Comparison of ENCODE assay signal across 16 cellular contexts in genomic region chr5:76542236-76542635, GRCh38.
DNase-seq lines count a peak whose midpoint lies in the region; ATAC-seq and TF ChIP-seq lines count a peak whose summit lies in the region.
"Had no signal": no experiment of that assay in that cellular context is flagged by ENCODE, and none has a peak within 500 bp of the region (broad histone marks: within the 10 kb centered on the region; RNA-seq: fewer than 3 reads in every experiment).

No MANE protein-coding gene starts in this region.

- no peaks in the 10 kb centered on the region for H3K27me3 ChIP-seq in CD8-positive, alpha-beta T cell (ENCODE audit: insufficient read depth, low read length)
- peaks cover 0 to 8% (median 0%) of the 10 kb centered on the region in 7 donors for H3K27me3 ChIP-seq in heart right ventricle
- H3K27me3 ChIP-seq: body of pancreas, colonic mucosa had no signal

- H3K4me1 Mint-ChIP-seq in T-helper 1 cell treated with Interleukin-12 subunit alpha and Interleukin-12 subunit beta and Interleukin-4 antibody, amounts not matched to agents 30 μg/mL and 1 μg/mL, for 36 hours (ENCODE audit: low read depth): peaks cover 57% of the 10 kb centered on the region
- peaks cover 84% of the 10 kb centered on the region for H3K4me1 Mint-ChIP-seq in CD8-positive, alpha-beta T cell (ENCODE audit: low read depth)
- H3K4me1 Mint-ChIP-seq in activated naive CD8-positive, alpha-beta T cell (ENCODE audit: low read depth): peaks cover 82% of the 10 kb centered on the region
- H3K4me1 Mint-ChIP-seq in nephron: peaks cover 29% of the 10 kb centered on the region

- no peak overlapping the region for H3K4me3 ChIP-seq in CD8-positive, alpha-beta T cell (ENCODE audit: low read depth, low read length)
- H3K4me3 ChIP-seq in heart right ventricle: no peak overlapping the region
- H3K4me3 ChIP-seq: body of pancreas, colonic mucosa had no signal

- H3K9me3 ChIP-seq in CD8-positive, alpha-beta T cell (ENCODE audit: low read length): no peaks in the 10 kb centered on the region
- no peaks in the 10 kb centered on the region for H3K9me3 ChIP-seq in heart right ventricle
- H3K9me3 ChIP-seq: body of pancreas, colonic mucosa had no signal

- H3K4me3 Mint-ChIP-seq in T-helper 1 cell treated with Interleukin-12 subunit alpha and Interleukin-12 subunit beta and Interleukin-4 antibody, amounts not matched to agents 30 μg/mL and 1 μg/mL, for 36 hours: peak overlapping the region; percentile 80
- H3K4me3 Mint-ChIP-seq in CD8-positive, alpha-beta T cell: peak overlapping the region; percentile 77
- peak overlapping the region; percentile 66 for H3K4me3 Mint-ChIP-seq in activated naive CD8-positive, alpha-beta T cell
- H3K4me3 Mint-ChIP-seq in nephron: no peak overlapping the region

- DNase-seq in T-helper 1 cell: no peak
- DNase-seq in CD8-positive, alpha-beta T cell: no peak
- no peak for DNase-seq in NCI-H345 (lab: John Stamatoyannopoulos, UW)
- no peak for DNase-seq in heart right ventricle
- DNase-seq: colonic mucosa, left ventricle myocardium superior, NCI-H1105, NCI-H2107, NCI-H526 treated with DMSO at 0.1 percent for 48 hours had no signal

- no peak for TF ChIP-seq CTCF in CD8-positive, alpha-beta T cell (IDR thresholded peaks at IDR 0.05)
- TF ChIP-seq CTCF in nephron (IDR thresholded peaks at IDR 0.05; ENCODE audit: unreplicated experiment in 3 of 3) (no peak), heart right ventricle (IDR thresholded peaks at IDR 0.05) (no peak)

- H3K27me3 Mint-ChIP-seq in T-helper 1 cell treated with Interleukin-12 subunit alpha and Interleukin-12 subunit beta and Interleukin-4 antibody, amounts not matched to agents 30 μg/mL and 1 μg/mL, for 36 hours (ENCODE audit: low read depth): no peaks in the 10 kb centered on the region
- no peaks in the 10 kb centered on the region for H3K27me3 Mint-ChIP-seq in CD8-positive, alpha-beta T cell (ENCODE audit: low read depth)
- H3K27me3 Mint-ChIP-seq in activated naive CD8-positive, alpha-beta T cell: no peaks in the 10 kb centered on the region
- no peaks in the 10 kb centered on the region for H3K27me3 Mint-ChIP-seq in nephron (ENCODE audit: low read depth)

- H3K36me3 Mint-ChIP-seq in T-helper 1 cell treated with Interleukin-12 subunit alpha and Interleukin-12 subunit beta and Interleukin-4 antibody, amounts not matched to agents 30 μg/mL and 1 μg/mL, for 36 hours (ENCODE audit: low read depth): peaks cover 11% of the 10 kb centered on the region
- H3K36me3 Mint-ChIP-seq in CD8-positive, alpha-beta T cell: no peaks in the 10 kb centered on the region
- H3K36me3 Mint-ChIP-seq in activated naive CD8-positive, alpha-beta T cell: no peaks in the 10 kb centered on the region
- H3K36me3 Mint-ChIP-seq in nephron (ENCODE audit: low read depth): no peaks in the 10 kb centered on the region

- H3K27ac ChIP-seq in CD8-positive, alpha-beta T cell (ENCODE audit: low read depth, low read length): peak overlapping the region; percentile 77
- peak overlapping the region in 1 of 10 donors; percentile 78 for H3K27ac ChIP-seq in heart right ventricle
- H3K27ac ChIP-seq: 22Rv1, VCaP had no signal

- ATAC-seq in CD8-positive, alpha-beta T cell: no peak
- ATAC-seq in GM21723 (IDR thresholded peaks at IDR 0.05; ENCODE audit: unreplicated experiment) (no peak), heart right ventricle (no peak)
- ATAC-seq: body of pancreas had no signal

- CTCF ChIA-PET in CD8-positive, alpha-beta T cell (lab: Charles Lee): interaction anchor here (1.4 to 4.1 kb wide), 3 partner anchors 8 to 138 kb away, joined by 3 to 65 read pairs (median 17); partner anchors contain the start of gene IQGAP2

- intact Hi-C loops in CD8-positive, alpha-beta T cell (cut with DNase I, micrococcal nuclease): loop anchor here (5.0 to 10.0 kb wide), 2 partner anchors 70 to 1487 kb away; partner anchors contain the start of gene GCNT4 (in 1 of the 2)
- intact Hi-C loops in heart right ventricle (cut with DNase I): loop anchor here in 2 of 10 donors (10.0 kb wide), 1 partner anchor 137 kb away; the partner anchor contains the start of gene IQGAP2 (in 2 of the 2)

- H3K36me3 ChIP-seq in CD8-positive, alpha-beta T cell (ENCODE audit: insufficient read depth, low read length): no peaks in the 10 kb centered on the region
- H3K36me3 ChIP-seq in heart right ventricle: no peaks in the 10 kb centered on the region
- H3K36me3 ChIP-seq: colonic mucosa had no signal

- peak overlapping the region; percentile 96 for H3K27ac Mint-ChIP-seq in T-helper 1 cell treated with Interleukin-12 subunit alpha and Interleukin-12 subunit beta and Interleukin-4 antibody, amounts not matched to agents 30 μg/mL and 1 μg/mL, for 36 hours
- H3K27ac Mint-ChIP-seq in CD8-positive, alpha-beta T cell: peak overlapping the region; percentile 97
- peak overlapping the region; percentile 84 for H3K27ac Mint-ChIP-seq in activated naive CD8-positive, alpha-beta T cell
- H3K27ac Mint-ChIP-seq in nephron: peak overlapping the region in 2 of 3 experiments; percentile 25 to 32

- H3K9me3 Mint-ChIP-seq in T-helper 1 cell treated with Interleukin-12 subunit alpha and Interleukin-12 subunit beta and Interleukin-4 antibody, amounts not matched to agents 30 μg/mL and 1 μg/mL, for 36 hours: no peaks in the 10 kb centered on the region
- no peaks in the 10 kb centered on the region for H3K9me3 Mint-ChIP-seq in CD8-positive, alpha-beta T cell
- H3K9me3 Mint-ChIP-seq in activated naive CD8-positive, alpha-beta T cell (ENCODE audit: low read depth): no peaks in the 10 kb centered on the region
- no peaks in the 10 kb centered on the region for H3K9me3 Mint-ChIP-seq in nephron

- peaks cover 57% of the 10 kb centered on the region for H3K4me1 ChIP-seq in CD8-positive, alpha-beta T cell (ENCODE audit: insufficient read depth, low read length)
- peaks cover 0 to 52% (median 0%) of the 10 kb centered on the region in 9 donors for H3K4me1 ChIP-seq in heart right ventricle

- POLR2A ChIA-PET in CD8-positive, alpha-beta T cell (lab: Charles Lee): interaction anchor here (1.2 to 3.2 kb wide), 3 partner anchors 10 to 216 kb away, joined by 3 to 46 read pairs (median 3); partner anchors contain the start of gene IQGAP2

- 87 to 88% methylated on average over 6 of the region's 6 CpGs for WGBS in heart right ventricle, 2 donors

Comparison
In these comparisons a context has a peak if more than half of its experiments do, and no peak if none do; other contexts are left out.
1. H3K27ac Mint-ChIP-seq: peak in every context shown above with its lines; median percentile 97 in CD8-positive, alpha-beta T cell; 96 in T-helper 1 cell treated with Interleukin-12 subunit alpha and Interleukin-12 subunit beta and Interleukin-4 antibody, amounts not matched to agents 30 μg/mL and 1 μg/mL, for 36 hours; 84 in activated naive CD8-positive, alpha-beta T cell; 28 in nephron.
2. H3K4me3 Mint-ChIP-seq: peak in T-helper 1 cell treated with Interleukin-12 subunit alpha and Interleukin-12 subunit beta and Interleukin-4 antibody, amounts not matched to agents 30 μg/mL and 1 μg/mL, for 36 hours (single experiment), CD8-positive, alpha-beta T cell (single experiment) and activated naive CD8-positive, alpha-beta T cell (single experiment); none in nephron (0 of 3).